In the genomic region with DNA sequence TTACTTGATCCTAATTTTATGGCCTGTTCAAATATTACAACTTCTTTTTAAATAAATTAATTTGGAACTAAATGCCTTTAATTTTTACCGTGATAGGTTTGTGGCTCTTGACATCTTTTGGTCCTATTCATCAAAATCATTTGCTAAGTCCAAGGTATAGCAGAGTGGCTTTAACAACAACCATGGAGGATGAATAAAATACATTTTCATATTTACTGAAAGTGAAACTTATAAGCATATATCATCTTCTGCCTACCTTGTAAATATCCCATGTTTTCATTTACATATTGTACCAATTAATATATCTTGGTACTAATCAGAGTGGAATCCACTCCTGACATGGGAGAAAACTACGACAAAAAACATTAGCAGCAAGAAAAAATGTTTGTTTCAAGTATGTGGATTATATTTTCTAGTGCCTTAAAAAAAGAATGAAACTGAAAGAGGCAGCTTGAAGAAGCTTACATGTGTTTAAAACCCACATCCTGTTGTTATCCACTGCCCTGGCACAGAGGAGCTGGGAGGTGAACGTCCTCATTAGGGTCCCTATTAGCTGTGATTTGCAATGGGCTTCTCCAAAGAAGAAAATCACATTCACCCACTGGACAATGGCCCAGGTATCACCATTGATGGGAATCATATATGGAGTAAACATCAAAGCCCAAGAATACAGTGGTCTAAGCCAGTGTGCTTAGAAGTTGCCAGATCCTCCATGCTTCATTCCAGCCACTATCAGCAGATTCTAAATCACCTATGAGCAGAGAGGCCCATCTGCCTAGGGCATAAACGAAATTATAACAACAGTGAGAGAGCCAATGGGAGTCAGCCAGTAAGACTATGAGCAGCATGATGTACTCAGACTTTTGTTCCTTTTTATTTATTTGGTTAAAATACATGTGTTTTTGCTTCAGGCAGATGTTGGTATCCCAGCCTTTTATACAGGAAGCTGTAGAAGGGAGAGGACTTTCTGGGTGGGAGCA, we compare ENCODE assay signal across 8 cellular contexts.
A peak's percentile ranks its signal among the peaks of the same experiment; 100 is the strongest.
DNase-seq lines count a peak whose midpoint lies in the region; ATAC-seq and TF ChIP-seq lines count a peak whose summit lies in the region.

No MANE protein-coding gene starts in this region.

- peaks cover 3% of the 10 kb centered on the region for H3K9me3 Mint-ChIP-seq in type B pancreatic cell

- H4K20me1 ChIP-seq in BLaER1 treated with 17β-estradiol and CSF1 and Interleukin-3, amounts not matched to agents 10 nM and 100 nM = peaks cover 0 to 14% (median 0%) of the 10 kb centered on the region in 11 experiments; a peak in 1 of 22 replicates

- no peaks in the 10 kb centered on the region for H3K27me3 Mint-ChIP-seq in type B pancreatic cell

- H3K27ac Mint-ChIP-seq in type B pancreatic cell = peak overlapping the region; percentile 88

- H3K36me3 Mint-ChIP-seq in type B pancreatic cell = peaks cover 18% of the 10 kb centered on the region

- H3K27me3 ChIP-seq in BLaER1 treated with 17β-estradiol and CSF1 and Interleukin-3, amounts not matched to agents 10 nM and 100 nM = no peaks in the 10 kb centered on the region
- H3K27me3 ChIP-seq in right cardiac atrium (ENCODE audit: control insufficient read depth, insufficient read depth) = no peaks in the 10 kb centered on the region

- 0 out of 22 replicates have a peak, but pooled peaks cover 0 to 7% (median 0%) of the 10 kb centered on the region in 11 experiments for H3K36me3 ChIP-seq in BLaER1 treated with 17β-estradiol and CSF1 and Interleukin-3, amounts not matched to agents 10 nM and 100 nM

- 44% methylated on average over 4 of the region's 4 CpGs for WGBS in right cardiac atrium

- H3K4me1 Mint-ChIP-seq in type B pancreatic cell (ENCODE audit: unreplicated experiment) = peaks cover 53% of the 10 kb centered on the region

- ATAC-seq in GM19395 (IDR thresholded peaks at IDR 0.05; ENCODE audit: unreplicated experiment) (peak; percentile 85), HG03354 (IDR thresholded peaks at IDR 0.05; ENCODE audit: poor library complexity, severe bottlenecking, unreplicated experiment) (peak; percentile 89), right cardiac atrium (peak; percentile 34 to 52)

- H3K4me1 ChIP-seq in BLaER1 treated with 17β-estradiol and CSF1 and Interleukin-3, amounts not matched to agents 10 nM and 100 nM = peaks cover 70 to 99% (median 73%) of the 10 kb centered on the region in 10 experiments
- H3K4me1 ChIP-seq in right cardiac atrium (ENCODE audit: control insufficient read depth, insufficient read depth, low read length) = peaks cover 8% of the 10 kb centered on the region

- peaks cover 0 to 9% (median 0%) of the 10 kb centered on the region in 11 experiments; a peak in 2 of 22 replicates for H3K9me3 ChIP-seq in BLaER1 treated with 17β-estradiol and CSF1 and Interleukin-3, amounts not matched to agents 10 nM and 100 nM (replicated peaks in 1 of 11)
- H3K9me3 ChIP-seq in right cardiac atrium (ENCODE audit: control insufficient read depth, low read length) = no peaks in the 10 kb centered on the region

- H3K27ac ChIP-seq in BLaER1 treated with 17β-estradiol and CSF1 and Interleukin-3, amounts not matched to agents 10 nM and 100 nM = peak overlapping the region; percentile 70 to 92 (median 85)
- peak overlapping the region; percentile 15 for H3K27ac ChIP-seq in right cardiac atrium (ENCODE audit: low read length)

- peak overlapping the region; percentile 74 to 95 (median 89) for H3K4me2 ChIP-seq in BLaER1 treated with 17β-estradiol and CSF1 and Interleukin-3, amounts not matched to agents 10 nM and 100 nM

- no peak for TF ChIP-seq CTCF in type B pancreatic cell (conservative IDR thresholded peaks at IDR 0.05)

- DNase-seq in activated CD4-positive, alpha-beta T cell treated with anti-CD3 and anti-CD28 coated beads, Interleukin-2, amount 50 U/mL, for 4 hours = peak; percentile 23 to 27
- no peak for DNase-seq in right cardiac atrium
- DNase-seq in type B pancreatic cell (ENCODE audit: extremely low spot score, unreplicated experiment) = no peak
- no peak for DNase-seq in nucleus accumbens (lab: John Stamatoyannopoulos, UW)
- no peak for DNase-seq in AML-193 (lab: John Stamatoyannopoulos, UW)

- no peak overlapping the region for H3K4me3 Mint-ChIP-seq in type B pancreatic cell

- H3K9ac ChIP-seq in BLaER1 treated with 17β-estradiol and CSF1 and Interleukin-3, amounts not matched to agents 10 nM and 100 nM = peak overlapping the region; percentile 8 to 74 (median 64); a peak in 20 of 22 replicates

- peak overlapping the region; percentile 12 to 41 (median 31); a peak in 13 of 20 replicates for H3K4me3 ChIP-seq in BLaER1 treated with 17β-estradiol and CSF1 and Interleukin-3, amounts not matched to agents 10 nM and 100 nM
- H3K4me3 ChIP-seq in right cardiac atrium (ENCODE audit: low read length) = no peak overlapping the region

- intact Hi-C loops in right cardiac atrium (cut with DNase I) = loop anchor here in 1 of 4 donors (10.0 kb wide), 1 partner anchor 67 kb away; no protein-coding TSS in a partner anchor

Comparison
In these comparisons a context has a peak if more than half of its experiments do, and no peak if none do; other contexts are left out.
1. DNase-seq: peak in activated CD4-positive, alpha-beta T cell treated with anti-CD3 and anti-CD28 coated beads, Interleukin-2, amount 50 U/mL, for 4 hours (2 of 2); none in right cardiac atrium (0 of 3), type B pancreatic cell (single experiment), nucleus accumbens (0 of 56) and AML-193 (0 of 2).
2. Peak in every context shown above with its lines, with median percentiles within 50 percentile points of each other: ATAC-seq.